ENCODE assay signal across 8 cellular contexts in genomic region chr10:6162589-6163356, GRCh38. TPM values are rescaled to one million over a fixed set of nuclear protein-coding genes. Genes with fewer than 3 reads are reported as not detected.
DNase-seq lines count a peak whose midpoint lies in the region; ATAC-seq lines count a peak whose summit lies in the region.

No MANE protein-coding gene starts in this region.

- H3K27ac ChIP-seq in temporal lobe (ENCODE audit: low read depth, low read length): peak overlapping the region; percentile 79

- H3K9me3 Mint-ChIP-seq in activated CD4-positive, alpha-beta T cell treated with anti-CD3 and anti-CD28 coated beads for 36 hours (ENCODE audit: low read depth): no peaks in the 10 kb centered on the region
- H3K9me3 Mint-ChIP-seq in activated T-helper 2 cell treated with anti-CD3 and anti-CD28 coated beads, Interferon-gamma antibody, Interleukin-2, Interleukin-4, amounts not matched to agents 10 μg/mL and 5 μg/mL and 100 μg/mL, durations not matched to agents 14 hours and 24 hours and 36 hours: no peaks in the 10 kb centered on the region
- no peaks in the 10 kb centered on the region for H3K9me3 Mint-ChIP-seq in immature natural killer cell

- ATAC-seq in activated CD4-positive, alpha-beta T cell treated with anti-CD3 and anti-CD28 coated beads for 36 hours: no peak
- ATAC-seq in HG03571 (IDR thresholded peaks at IDR 0.05; ENCODE audit: unreplicated experiment): no peak

- peak overlapping the region; percentile 39 for H3K4me3 Mint-ChIP-seq in activated CD4-positive, alpha-beta T cell treated with anti-CD3 and anti-CD28 coated beads for 36 hours
- peak overlapping the region; percentile 37 for H3K4me3 Mint-ChIP-seq in activated T-helper 2 cell treated with anti-CD3 and anti-CD28 coated beads, Interferon-gamma antibody, Interleukin-2, Interleukin-4, amounts not matched to agents 10 μg/mL and 5 μg/mL and 100 μg/mL, durations not matched to agents 14 hours and 24 hours and 36 hours (ENCODE audit: low read depth)
- H3K4me3 Mint-ChIP-seq in immature natural killer cell: peak overlapping the region; percentile 61 to 68 (median 63)

- CTCF ChIA-PET in activated CD4-positive, alpha-beta T cell treated with anti-CD3 and anti-CD28 coated beads for 36 hours (lab: Charles Lee): interaction anchor here (0.6 to 2.9 kb wide), 13 partner anchors 9 to 239 kb away, joined by 3 to 18 read pairs (median 5); partner anchors contain the start of gene PFKFB3

- peaks cover 64% of the 10 kb centered on the region for H3K4me1 Mint-ChIP-seq in activated CD4-positive, alpha-beta T cell treated with anti-CD3 and anti-CD28 coated beads for 36 hours
- H3K4me1 Mint-ChIP-seq in activated T-helper 2 cell treated with anti-CD3 and anti-CD28 coated beads, Interferon-gamma antibody, Interleukin-2, Interleukin-4, amounts not matched to agents 10 μg/mL and 5 μg/mL and 100 μg/mL, durations not matched to agents 14 hours and 24 hours and 36 hours (ENCODE audit: low read depth): peaks cover 43% of the 10 kb centered on the region
- H3K4me1 Mint-ChIP-seq in immature natural killer cell: peaks cover 32 to 46% of the 10 kb centered on the region in 2 donors

- POLR2A ChIA-PET in activated CD4-positive, alpha-beta T cell treated with anti-CD3 and anti-CD28 coated beads for 36 hours (lab: Charles Lee): interaction anchor here (0.9 to 2.0 kb wide), 7 partner anchors 12 to 185 kb away, joined by 3 to 10 read pairs (median 5); partner anchors contain the start of gene PFKFB3

- DNase-seq in activated CD4-positive, alpha-beta T cell treated with anti-CD3 and anti-CD28 coated beads for 36 hours: no peak
- no peak for DNase-seq in activated CD4-positive, alpha-beta T cell treated with anti-CD3 and anti-CD28 coated beads, Interleukin-2, amount 50 U/mL, for 4 hours
- no peak for DNase-seq in activated T-helper 2 cell treated with anti-CD3 and anti-CD28 coated beads, Interferon-gamma antibody, Interleukin-2, Interleukin-4, amounts not matched to agents 10 μg/mL and 5 μg/mL and 100 μg/mL, durations not matched to agents 14 hours and 24 hours and 36 hours (ENCODE audit: low spot score)
- DNase-seq in immature natural killer cell: no peak
- DNase-seq in AML-193 (lab: John Stamatoyannopoulos, UW): no peak
- no peak for DNase-seq in NCI-H2081 (lab: John Stamatoyannopoulos, UW)

- H3K36me3 Mint-ChIP-seq in activated CD4-positive, alpha-beta T cell treated with anti-CD3 and anti-CD28 coated beads for 36 hours (ENCODE audit: low read depth): peaks cover 33% of the 10 kb centered on the region
- peaks cover 29% of the 10 kb centered on the region for H3K36me3 Mint-ChIP-seq in activated T-helper 2 cell treated with anti-CD3 and anti-CD28 coated beads, Interferon-gamma antibody, Interleukin-2, Interleukin-4, amounts not matched to agents 10 μg/mL and 5 μg/mL and 100 μg/mL, durations not matched to agents 14 hours and 24 hours and 36 hours (ENCODE audit: low read depth)
- H3K36me3 Mint-ChIP-seq in immature natural killer cell: no peaks in the 10 kb centered on the region

- H3K27me3 Mint-ChIP-seq in activated CD4-positive, alpha-beta T cell treated with anti-CD3 and anti-CD28 coated beads for 36 hours: no peaks in the 10 kb centered on the region
- no peaks in the 10 kb centered on the region for H3K27me3 Mint-ChIP-seq in activated T-helper 2 cell treated with anti-CD3 and anti-CD28 coated beads, Interferon-gamma antibody, Interleukin-2, Interleukin-4, amounts not matched to agents 10 μg/mL and 5 μg/mL and 100 μg/mL, durations not matched to agents 14 hours and 24 hours and 36 hours (ENCODE audit: low read depth)
- peaks cover 3 to 5% (median 4%) of the 10 kb centered on the region in 3 donors for H3K27me3 Mint-ChIP-seq in immature natural killer cell (ENCODE audit: low read depth in 3 of 3)

- peak overlapping the region; percentile 72 for H3K27ac Mint-ChIP-seq in activated CD4-positive, alpha-beta T cell treated with anti-CD3 and anti-CD28 coated beads for 36 hours
- H3K27ac Mint-ChIP-seq in activated T-helper 2 cell treated with anti-CD3 and anti-CD28 coated beads, Interferon-gamma antibody, Interleukin-2, Interleukin-4, amounts not matched to agents 10 μg/mL and 5 μg/mL and 100 μg/mL, durations not matched to agents 14 hours and 24 hours and 36 hours: no peak overlapping the region
- peak overlapping the region; percentile 42 to 81 (median 68) for H3K27ac Mint-ChIP-seq in immature natural killer cell

- intact Hi-C loops in activated CD4-positive, alpha-beta T cell treated with anti-CD3 and anti-CD28 coated beads for 36 hours (cut with DNase I, micrococcal nuclease): loop anchor here (1.0 to 10.0 kb wide), 8 partner anchors 18 to 478 kb away; partner anchors contain the start of genes GDI2 (in 1 of the 2), PFKFB3 (in 1 of the 2) and TASOR2 (in 1 of the 2)
- intact Hi-C loops in activated T-helper 2 cell treated with anti-CD3 and anti-CD28 coated beads, Interferon-gamma antibody, Interleukin-2, Interleukin-4, amounts not matched to agents 10 μg/mL and 5 μg/mL and 100 μg/mL, durations not matched to agents 14 hours and 24 hours and 36 hours (cut with micrococcal nuclease): loop anchor here (2.0 kb wide), 2 partner anchors 18 to 40 kb away; partner anchors contain the start of gene PFKFB3

RNA-seq across cellular contexts. Expression of gene PFKFB3, which starts 40.0 kb away (rescaled TPM):
- 100 to 1,000 TPM; 133 to 183 TPM for total RNA-seq in activated CD4-positive, alpha-beta T cell treated with anti-CD3 and anti-CD28 coated beads for 36 hours
- 124 and 126 TPM in 2 replicates for total RNA-seq in activated T-helper 2 cell treated with anti-CD3 and anti-CD28 coated beads, Interferon-gamma antibody, Interleukin-2, Interleukin-4, amounts not matched to agents 10 μg/mL and 5 μg/mL and 100 μg/mL, durations not matched to agents 14 hours and 24 hours and 36 hours
- polyA plus RNA-seq in immature natural killer cell: 1 to 10 TPM; 3.2 to 8.0 (median 3.9) TPM
- 20.9 TPM for total RNA-seq in temporal lobe
